Comparison of ENCODE assay signal across 8 cellular contexts in genomic region chr5:16935271-16936149, GRCh38. TPM values are rescaled to one million over a fixed set of nuclear protein-coding genes. Genes with fewer than 3 reads are reported as not detected.
DNase-seq lines count a peak whose midpoint lies in the region; ATAC-seq and TF ChIP-seq lines count a peak whose summit lies in the region.

No MANE protein-coding gene starts in this region.

- TF ChIP-seq CTCF in colonic mucosa (IDR thresholded peaks at IDR 0.05) (no peak), right lobe of liver (IDR thresholded peaks at IDR 0.05) (no peak)

- no peak for TF ChIP-seq POLR2A in right lobe of liver (IDR thresholded peaks at IDR 0.05)

- H3K9me3 ChIP-seq in colonic mucosa (no peaks in the 10 kb centered on the region), right lobe of liver (no peaks in the 10 kb centered on the region)

- H3K4me3 ChIP-seq in colonic mucosa = peak overlapping the region; percentile 76
- peak overlapping the region; percentile 60 to 66 (median 61) for H3K4me3 ChIP-seq in right lobe of liver

- peak overlapping the region; percentile 81 to 90 for H3K9ac ChIP-seq in colonic mucosa (ENCODE audit: low read depth in 2 of 2, low read length in 2 of 2)

- H3K36me3 ChIP-seq in colonic mucosa = no peaks in the 10 kb centered on the region
- H3K36me3 ChIP-seq in right lobe of liver = no peaks in the 10 kb centered on the region

- H3K4me1 ChIP-seq in colonic mucosa (no peaks in the 10 kb centered on the region), right lobe of liver (peaks cover 0 to 16% (median 0%) of the 10 kb centered on the region in 4 donors)

- peak overlapping the region; percentile 80 for H3K27ac ChIP-seq in colonic mucosa
- H3K27ac ChIP-seq in right lobe of liver = peak overlapping the region; percentile 48 to 80 (median 57)

- intact Hi-C loops in colonic mucosa (cut with DNase I) = loop anchor here (5.0 to 10.0 kb wide), 4 partner anchors 91 to 252 kb away; no protein-coding TSS in a partner anchor
- intact Hi-C loops in right lobe of liver (cut with DNase I) = no loop called here

- under 1% methylated on average over 25 of the region's 83 CpGs for WGBS in right lobe of liver (ENCODE audit: insufficient coverage, low coverage, low lambda C conversion rate, missing lambda C conversion rate)

- ATAC-seq in HG03432 (IDR thresholded peaks at IDR 0.05; ENCODE audit: unreplicated experiment) = peak; percentile 48
- peak; percentile 16 to 38 (median 25) for ATAC-seq in right lobe of liver

- DNase-seq in CD1c-positive myeloid dendritic cell (ENCODE audit: extremely low spot score) (peak; percentile 45), GM19238 (ENCODE audit: insufficient read length, low spot score) (peak; percentile 17), SK-N-DZ (ENCODE audit: low spot score) (peak; percentile 28), colonic mucosa (peak; percentile 64), right lobe of liver (peak; percentile 37 to 59 (median 59)), GDM1 (lab: John Stamatoyannopoulos, UW) (no peak)
- DNase-seq in stimulated activated CD8-positive, alpha-beta memory T cell treated with anti-CD3 and anti-CD28 coated beads, Interleukin-7, amount 100 ng/mL, for 24 hours (ENCODE audit: low read depth) = peak; percentile 2

- H3K27me3 ChIP-seq in colonic mucosa (no peaks in the 10 kb centered on the region), right lobe of liver (peaks cover 0 to 26% of the 10 kb centered on the region in 2 donors)

RNA-seq across cellular contexts. Expression of gene MYO10, which starts 0.6 kb away (rescaled TPM):
- polyA plus RNA-seq in SK-N-DZ (2014; cell fraction: cytosol; rRNA removed) = 0.92 and 2.4 TPM in 2 replicates
- polyA plus RNA-seq in SK-N-DZ (2014; cell fraction: nucleus; rRNA removed) = 0.31 and 0.46 TPM in 2 replicates
- 10 to 100 TPM; 57.9 to 61.9 TPM for total RNA-seq in colonic mucosa
- total RNA-seq in right lobe of liver = 10 to 100 TPM in 2 of 6 experiments, 1 to 10 TPM in 4; 3.9 to 13.1 (median 6.9) TPM

Comparison
In these comparisons a context has a peak if more than half of its experiments do, and no peak if none do; other contexts are left out.
1. RNA of gene MYO10, which starts 0.6 kb away (total RNA-seq): 57.9 to 61.9 TPM in colonic mucosa; 3.9 to 13.1 TPM in right lobe of liver; every median in the first group is over 4 times any median in the second.